ENCODE assay signal across 1 cellular context in genomic region chr5:150302301-150303069, GRCh38.
TF ChIP-seq lines count a peak whose summit lies in the region.

ARSI (minus strand) TSS chr5:150302905; CDS start chr5:150302373, 532 bp downstream.

TF ChIP-seq in HepG2, 621 proteins besides CTCF, POLR2A, EP300 and RAD21 (continued from another document):
- TF ChIP-seq ZNF574 (CRISPR knock-in tag; IDR thresholded peaks at IDR 0.05) (0 out of 2 replicates have a peak, but pooled peaks have one; percentile 26), DR1 (CRISPR knock-in tag; IDR thresholded peaks at IDR 0.05) (peak; percentile 45; the same call in 1 of the 2 replicates), TOE1 (CRISPR knock-in tag; IDR thresholded peaks at IDR 0.05) (no peak), ZNF678 (CRISPR knock-in tag; IDR thresholded peaks at IDR 0.05) (no peak), ZNF101 (CRISPR knock-in tag; IDR thresholded peaks at IDR 0.05; ENCODE audit: borderline replicate concordance, low read depth) (no peak), TFAP4 (IDR thresholded peaks at IDR 0.05; ENCODE audit: borderline replicate concordance, low read depth) (0 out of 2 replicates have a peak, but pooled peaks have one; percentile 20), FOSL2 (CRISPR knock-in tag; IDR thresholded peaks at IDR 0.05) (0 out of 2 replicates have a peak, but pooled peaks have one; percentile 2), CREB1 (IDR thresholded peaks at IDR 0.05) (no peak), CREB1 (CRISPR knock-in tag; IDR thresholded peaks at IDR 0.05) (no peak), EZH2 (conservative IDR thresholded peaks at IDR 0.05; ENCODE audit: low read depth, low read length) (no peak), ZSCAN5A (CRISPR knock-in tag; IDR thresholded peaks at IDR 0.05; ENCODE audit: borderline replicate concordance) (0 out of 2 replicates have a peak, but pooled peaks have one; percentile 17), MLLT10 (CRISPR knock-in tag; IDR thresholded peaks at IDR 0.05) (no peak), ZNF501 (CRISPR knock-in tag; IDR thresholded peaks at IDR 0.05) (no peak), MTA1 (CRISPR knock-in tag; IDR thresholded peaks at IDR 0.05; ENCODE audit: borderline replicate concordance) (peak; percentile 85; the same call in 1 of the 2 replicates), ZNF576 (CRISPR knock-in tag; IDR thresholded peaks at IDR 0.05) (no peak), SALL2 (CRISPR knock-in tag; IDR thresholded peaks at IDR 0.05) (0 out of 2 replicates have a peak, but pooled peaks have one; percentile 52), LCORL (IDR thresholded peaks at IDR 0.05) (no peak), LCORL (CRISPR knock-in tag; IDR thresholded peaks at IDR 0.05) (0 out of 2 replicates have a peak, but pooled peaks have one; percentile 36), KMT2B (CRISPR knock-in tag; IDR thresholded peaks at IDR 0.05) (no peak), GATAD1 (CRISPR knock-in tag; IDR thresholded peaks at IDR 0.05) (no peak), ZBED4 (CRISPR knock-in tag; IDR thresholded peaks at IDR 0.05; ENCODE audit: borderline replicate concordance) (peak; percentile 55; the same call in 1 of the 2 replicates), PITX1 (CRISPR knock-in tag; IDR thresholded peaks at IDR 0.05) (no peak), NR2F6 (IDR thresholded peaks at IDR 0.05) (0 out of 2 replicates have a peak, but pooled peaks have one; percentile 17), NR2F6 (CRISPR knock-in tag; IDR thresholded peaks at IDR 0.05) (peak; percentile 73)
- TF ChIP-seq, protein P1, sequence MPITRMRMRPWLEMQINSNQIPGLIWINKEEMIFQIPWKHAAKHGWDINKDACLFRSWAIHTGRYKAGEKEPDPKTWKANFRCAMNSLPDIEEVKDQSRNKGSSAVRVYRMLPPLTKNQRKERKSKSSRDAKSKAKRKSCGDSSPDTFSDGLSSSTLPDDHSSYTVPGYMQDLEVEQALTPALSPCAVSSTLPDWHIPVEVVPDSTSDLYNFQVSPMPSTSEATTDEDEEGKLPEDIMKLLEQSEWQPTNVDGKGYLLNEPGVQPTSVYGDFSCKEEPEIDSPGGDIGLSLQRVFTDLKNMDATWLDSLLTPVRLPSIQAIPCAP (CRISPR knock-in tag; IDR thresholded peaks at IDR 0.05; ENCODE audit: low read depth): no peak
- TF ChIP-seq, protein P2, sequence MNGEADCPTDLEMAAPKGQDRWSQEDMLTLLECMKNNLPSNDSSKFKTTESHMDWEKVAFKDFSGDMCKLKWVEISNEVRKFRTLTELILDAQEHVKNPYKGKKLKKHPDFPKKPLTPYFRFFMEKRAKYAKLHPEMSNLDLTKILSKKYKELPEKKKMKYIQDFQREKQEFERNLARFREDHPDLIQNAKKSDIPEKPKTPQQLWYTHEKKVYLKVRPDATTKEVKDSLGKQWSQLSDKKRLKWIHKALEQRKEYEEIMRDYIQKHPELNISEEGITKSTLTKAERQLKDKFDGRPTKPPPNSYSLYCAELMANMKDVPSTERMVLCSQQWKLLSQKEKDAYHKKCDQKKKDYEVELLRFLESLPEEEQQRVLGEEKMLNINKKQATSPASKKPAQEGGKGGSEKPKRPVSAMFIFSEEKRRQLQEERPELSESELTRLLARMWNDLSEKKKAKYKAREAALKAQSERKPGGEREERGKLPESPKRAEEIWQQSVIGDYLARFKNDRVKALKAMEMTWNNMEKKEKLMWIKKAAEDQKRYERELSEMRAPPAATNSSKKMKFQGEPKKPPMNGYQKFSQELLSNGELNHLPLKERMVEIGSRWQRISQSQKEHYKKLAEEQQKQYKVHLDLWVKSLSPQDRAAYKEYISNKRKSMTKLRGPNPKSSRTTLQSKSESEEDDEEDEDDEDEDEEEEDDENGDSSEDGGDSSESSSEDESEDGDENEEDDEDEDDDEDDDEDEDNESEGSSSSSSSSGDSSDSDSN (CRISPR knock-in tag; IDR thresholded peaks at IDR 0.05): peak; percentile 78
- TF ChIP-seq, protein P3, sequence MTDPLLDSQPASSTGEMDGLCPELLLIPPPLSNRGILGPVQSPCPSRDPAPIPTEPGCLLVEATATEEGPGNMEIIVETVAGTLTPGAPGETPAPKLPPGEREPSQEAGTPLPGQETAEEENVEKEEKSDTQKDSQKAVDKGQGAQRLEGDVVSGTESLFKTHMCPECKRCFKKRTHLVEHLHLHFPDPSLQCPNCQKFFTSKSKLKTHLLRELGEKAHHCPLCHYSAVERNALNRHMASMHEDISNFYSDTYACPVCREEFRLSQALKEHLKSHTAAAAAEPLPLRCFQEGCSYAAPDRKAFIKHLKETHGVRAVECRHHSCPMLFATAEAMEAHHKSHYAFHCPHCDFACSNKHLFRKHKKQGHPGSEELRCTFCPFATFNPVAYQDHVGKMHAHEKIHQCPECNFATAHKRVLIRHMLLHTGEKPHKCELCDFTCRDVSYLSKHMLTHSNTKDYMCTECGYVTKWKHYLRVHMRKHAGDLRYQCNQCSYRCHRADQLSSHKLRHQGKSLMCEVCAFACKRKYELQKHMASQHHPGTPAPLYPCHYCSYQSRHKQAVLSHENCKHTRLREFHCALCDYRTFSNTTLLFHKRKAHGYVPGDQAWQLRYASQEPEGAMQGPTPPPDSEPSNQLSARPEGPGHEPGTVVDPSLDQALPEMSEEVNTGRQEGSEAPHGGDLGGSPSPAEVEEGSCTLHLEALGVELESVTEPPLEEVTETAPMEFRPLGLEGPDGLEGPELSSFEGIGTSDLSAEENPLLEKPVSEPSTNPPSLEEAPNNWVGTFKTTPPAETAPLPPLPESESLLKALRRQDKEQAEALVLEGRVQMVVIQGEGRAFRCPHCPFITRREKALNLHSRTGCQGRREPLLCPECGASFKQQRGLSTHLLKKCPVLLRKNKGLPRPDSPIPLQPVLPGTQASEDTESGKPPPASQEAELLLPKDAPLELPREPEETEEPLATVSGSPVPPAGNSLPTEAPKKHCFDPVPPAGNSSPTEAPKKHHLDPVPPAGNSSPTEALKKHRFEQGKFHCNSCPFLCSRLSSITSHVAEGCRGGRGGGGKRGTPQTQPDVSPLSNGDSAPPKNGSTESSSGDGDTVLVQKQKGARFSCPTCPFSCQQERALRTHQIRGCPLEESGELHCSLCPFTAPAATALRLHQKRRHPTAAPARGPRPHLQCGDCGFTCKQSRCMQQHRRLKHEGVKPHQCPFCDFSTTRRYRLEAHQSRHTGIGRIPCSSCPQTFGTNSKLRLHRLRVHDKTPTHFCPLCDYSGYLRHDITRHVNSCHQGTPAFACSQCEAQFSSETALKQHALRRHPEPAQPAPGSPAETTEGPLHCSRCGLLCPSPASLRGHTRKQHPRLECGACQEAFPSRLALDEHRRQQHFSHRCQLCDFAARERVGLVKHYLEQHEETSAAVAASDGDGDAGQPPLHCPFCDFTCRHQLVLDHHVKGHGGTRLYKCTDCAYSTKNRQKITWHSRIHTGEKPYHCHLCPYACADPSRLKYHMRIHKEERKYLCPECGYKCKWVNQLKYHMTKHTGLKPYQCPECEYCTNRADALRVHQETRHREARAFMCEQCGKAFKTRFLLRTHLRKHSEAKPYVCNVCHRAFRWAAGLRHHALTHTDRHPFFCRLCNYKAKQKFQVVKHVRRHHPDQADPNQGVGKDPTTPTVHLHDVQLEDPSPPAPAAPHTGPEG (CRISPR knock-in tag; IDR thresholded peaks at IDR 0.05): 0 out of 2 replicates have a peak, but pooled peaks have one; percentile 36
- TF ChIP-seq, protein P4, sequence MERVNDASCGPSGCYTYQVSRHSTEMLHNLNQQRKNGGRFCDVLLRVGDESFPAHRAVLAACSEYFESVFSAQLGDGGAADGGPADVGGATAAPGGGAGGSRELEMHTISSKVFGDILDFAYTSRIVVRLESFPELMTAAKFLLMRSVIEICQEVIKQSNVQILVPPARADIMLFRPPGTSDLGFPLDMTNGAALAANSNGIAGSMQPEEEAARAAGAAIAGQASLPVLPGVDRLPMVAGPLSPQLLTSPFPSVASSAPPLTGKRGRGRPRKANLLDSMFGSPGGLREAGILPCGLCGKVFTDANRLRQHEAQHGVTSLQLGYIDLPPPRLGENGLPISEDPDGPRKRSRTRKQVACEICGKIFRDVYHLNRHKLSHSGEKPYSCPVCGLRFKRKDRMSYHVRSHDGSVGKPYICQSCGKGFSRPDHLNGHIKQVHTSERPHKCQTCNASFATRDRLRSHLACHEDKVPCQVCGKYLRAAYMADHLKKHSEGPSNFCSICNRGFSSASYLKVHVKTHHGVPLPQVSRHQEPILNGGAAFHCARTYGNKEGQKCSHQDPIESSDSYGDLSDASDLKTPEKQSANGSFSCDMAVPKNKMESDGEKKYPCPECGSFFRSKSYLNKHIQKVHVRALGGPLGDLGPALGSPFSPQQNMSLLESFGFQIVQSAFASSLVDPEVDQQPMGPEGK (CRISPR knock-in tag; IDR thresholded peaks at IDR 0.05): 0 out of 2 replicates have a peak, but pooled peaks have one; percentile 27
- TF ChIP-seq, protein P5, sequence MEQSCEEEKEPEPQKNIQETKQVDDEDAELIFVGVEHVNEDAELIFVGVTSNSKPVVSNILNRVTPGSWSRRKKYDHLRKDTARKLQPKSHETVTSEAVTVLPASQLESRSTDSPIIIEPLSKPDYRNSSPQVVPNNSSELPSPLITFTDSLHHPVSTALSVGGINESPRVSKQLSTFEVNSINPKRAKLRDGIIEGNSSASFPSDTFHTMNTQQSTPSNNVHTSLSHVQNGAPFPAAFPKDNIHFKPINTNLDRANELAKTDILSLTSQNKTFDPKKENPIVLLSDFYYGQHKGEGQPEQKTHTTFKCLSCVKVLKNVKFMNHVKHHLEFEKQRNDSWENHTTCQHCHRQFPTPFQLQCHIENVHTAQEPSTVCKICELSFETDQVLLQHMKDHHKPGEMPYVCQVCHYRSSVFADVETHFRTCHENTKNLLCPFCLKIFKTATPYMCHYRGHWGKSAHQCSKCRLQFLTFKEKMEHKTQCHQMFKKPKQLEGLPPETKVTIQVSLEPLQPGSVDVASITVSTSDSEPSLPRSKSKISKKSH (CRISPR knock-in tag; IDR thresholded peaks at IDR 0.05; ENCODE audit: borderline replicate concordance): 0 out of 2 replicates have a peak, but pooled peaks have one; percentile 14
